ENCODE assay signal across 1 cellular context in the genomic region with DNA sequence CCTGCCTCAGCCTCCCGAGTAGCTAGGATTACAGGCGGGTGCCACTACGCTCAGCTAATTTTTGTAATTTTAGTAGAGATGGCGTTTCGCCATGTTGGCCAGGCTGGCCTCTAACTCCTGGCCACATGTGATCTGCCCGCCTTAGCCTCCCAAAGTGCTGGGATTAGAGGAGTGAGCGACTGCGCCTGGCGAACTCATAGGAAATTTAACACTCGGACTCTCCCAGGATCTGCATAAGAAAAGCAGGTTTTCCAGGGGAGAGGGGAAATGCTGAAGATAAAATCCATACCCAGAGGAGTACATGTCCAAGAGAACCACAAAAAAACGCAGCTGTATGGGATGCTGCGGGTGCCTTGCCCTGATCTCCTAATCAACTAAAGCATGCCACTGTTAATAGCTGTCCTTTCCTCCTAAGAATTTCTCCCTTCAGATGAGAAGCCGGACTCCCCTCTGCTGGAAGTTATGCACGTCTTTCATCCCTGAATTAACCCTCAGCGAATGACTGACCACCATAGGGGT.
TF ChIP-seq lines count a peak whose summit lies in the region.

No MANE protein-coding gene starts in this region.

TF ChIP-seq in WTC11, 78 proteins besides CTCF, POLR2A, EP300 and RAD21 (continued from another document):
- TF ChIP-seq, protein P1, sequence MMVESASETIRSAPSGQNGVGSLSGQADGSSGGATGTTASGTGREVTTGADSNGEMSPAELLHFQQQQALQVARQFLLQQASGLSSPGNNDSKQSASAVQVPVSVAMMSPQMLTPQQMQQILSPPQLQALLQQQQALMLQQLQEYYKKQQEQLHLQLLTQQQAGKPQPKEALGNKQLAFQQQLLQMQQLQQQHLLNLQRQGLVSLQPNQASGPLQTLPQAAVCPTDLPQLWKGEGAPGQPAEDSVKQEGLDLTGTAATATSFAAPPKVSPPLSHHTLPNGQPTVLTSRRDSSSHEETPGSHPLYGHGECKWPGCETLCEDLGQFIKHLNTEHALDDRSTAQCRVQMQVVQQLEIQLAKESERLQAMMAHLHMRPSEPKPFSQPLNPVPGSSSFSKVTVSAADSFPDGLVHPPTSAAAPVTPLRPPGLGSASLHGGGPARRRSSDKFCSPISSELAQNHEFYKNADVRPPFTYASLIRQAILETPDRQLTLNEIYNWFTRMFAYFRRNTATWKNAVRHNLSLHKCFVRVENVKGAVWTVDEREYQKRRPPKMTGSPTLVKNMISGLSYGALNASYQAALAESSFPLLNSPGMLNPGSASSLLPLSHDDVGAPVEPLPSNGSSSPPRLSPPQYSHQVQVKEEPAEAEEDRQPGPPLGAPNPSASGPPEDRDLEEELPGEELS (CRISPR knock-in tag; IDR thresholded peaks at IDR 0.05), result no peak
- no peak for TF ChIP-seq ZBTB21 (CRISPR knock-in tag; IDR thresholded peaks at IDR 0.05; ENCODE audit: borderline replicate concordance)
- TF ChIP-seq NR3C1 (CRISPR knock-in tag; conservative IDR thresholded peaks at IDR 0.05; ENCODE audit: low read depth), result no peak
- TF ChIP-seq NR2C2 (CRISPR knock-in tag; IDR thresholded peaks at IDR 0.05), result no peak
- TF ChIP-seq JAZF1 (CRISPR knock-in tag; IDR thresholded peaks at IDR 0.05), result no peak
